In the genomic region with DNA sequence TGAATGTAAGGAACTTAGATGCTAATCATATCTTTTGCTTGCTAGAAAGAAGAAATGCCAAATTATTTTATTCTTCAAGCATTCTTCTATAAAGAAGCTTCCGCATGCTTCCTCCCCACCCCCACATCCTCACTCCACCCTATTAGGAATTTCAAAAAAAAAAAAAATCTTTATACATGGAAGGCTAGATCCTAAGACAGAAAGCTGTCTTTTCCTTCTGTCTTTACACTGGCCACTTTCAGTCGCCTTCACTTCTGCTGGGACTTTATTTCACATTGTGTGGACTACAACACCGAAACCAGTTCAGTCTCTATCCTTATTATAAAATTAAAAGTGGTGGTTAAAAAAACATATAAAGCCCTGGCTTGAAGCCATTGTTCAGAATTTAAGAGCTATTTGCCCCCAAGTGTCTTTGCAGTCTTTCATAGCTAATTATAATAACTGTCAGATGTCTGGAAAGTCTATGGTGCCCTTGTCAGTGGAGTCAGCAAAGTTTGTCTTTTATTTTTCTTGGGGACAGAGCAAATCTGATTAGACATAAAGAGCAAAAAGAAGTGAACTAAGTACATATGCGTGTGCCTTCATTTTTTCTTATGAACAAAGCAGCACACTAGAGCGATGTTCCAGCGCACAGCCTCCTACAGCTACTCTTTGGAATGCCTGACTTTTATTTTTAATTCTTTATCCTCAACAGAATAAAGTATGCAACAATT, we compare ENCODE assay signal across 8 cellular contexts.
A peak's percentile ranks its signal among the peaks of the same experiment; 100 is the strongest.
DNase-seq lines count a peak whose midpoint lies in the region; ATAC-seq and TF ChIP-seq lines count a peak whose summit lies in the region.

No MANE protein-coding gene starts in this region.

- H3K36me3 ChIP-seq in MG63 = no peaks in the 10 kb centered on the region; the same call in 1 of the 2 replicates

- no peaks in the 10 kb centered on the region for H3K9me3 ChIP-seq in MG63

- no peaks in the 10 kb centered on the region for H3K27me3 ChIP-seq in MG63

- peak overlapping the region; percentile 71 for H3K4me3 ChIP-seq in MG63
- H3K4me3 ChIP-seq in astrocyte of the cerebellum (ENCODE audit: low read depth, low read length) = peak overlapping the region; percentile 74

- DNase-seq in EH (ENCODE audit: low read depth) = peak; percentile 64
- DNase-seq in MG63 = peak; percentile 20
- DNase-seq in astrocyte of the cerebellum (ENCODE audit: low read depth) = no peak
- peak; percentile 51 for DNase-seq in kidney tubule cell (ENCODE audit: low spot score)
- peak in 1 of 49 donors; percentile 7 for DNase-seq in substantia nigra (lab: John Stamatoyannopoulos, UW)
- no peak for DNase-seq in D341Med (ENCODE audit: low spot score)

- in situ Hi-C loops in astrocyte of the cerebellum (cut with HindIII; ENCODE audit: low sequenced_read_pairs) = no loop called here

- H3K27ac ChIP-seq in substantia nigra (ENCODE audit: low read depth, low read length, poor library complexity, severe bottlenecking) = peak overlapping the region; percentile 76

- no peak for ATAC-seq in GM19035 (IDR thresholded peaks at IDR 0.05; ENCODE audit: unreplicated experiment)
- no peak for ATAC-seq in HG02678 (IDR thresholded peaks at IDR 0.05; ENCODE audit: unreplicated experiment)

- no peak for TF ChIP-seq CTCF in astrocyte of the cerebellum (IDR thresholded peaks at IDR 0.05; ENCODE audit: low read depth, low read length, missing control alignments)

Comparison
In these comparisons a context has a peak if more than half of its experiments do, and no peak if none do; other contexts are left out.
1. DNase-seq: peak in EH (single experiment), MG63 (single experiment) and kidney tubule cell (single experiment); none in astrocyte of the cerebellum (single experiment) and D341Med (single experiment).